In the genomic region with DNA sequence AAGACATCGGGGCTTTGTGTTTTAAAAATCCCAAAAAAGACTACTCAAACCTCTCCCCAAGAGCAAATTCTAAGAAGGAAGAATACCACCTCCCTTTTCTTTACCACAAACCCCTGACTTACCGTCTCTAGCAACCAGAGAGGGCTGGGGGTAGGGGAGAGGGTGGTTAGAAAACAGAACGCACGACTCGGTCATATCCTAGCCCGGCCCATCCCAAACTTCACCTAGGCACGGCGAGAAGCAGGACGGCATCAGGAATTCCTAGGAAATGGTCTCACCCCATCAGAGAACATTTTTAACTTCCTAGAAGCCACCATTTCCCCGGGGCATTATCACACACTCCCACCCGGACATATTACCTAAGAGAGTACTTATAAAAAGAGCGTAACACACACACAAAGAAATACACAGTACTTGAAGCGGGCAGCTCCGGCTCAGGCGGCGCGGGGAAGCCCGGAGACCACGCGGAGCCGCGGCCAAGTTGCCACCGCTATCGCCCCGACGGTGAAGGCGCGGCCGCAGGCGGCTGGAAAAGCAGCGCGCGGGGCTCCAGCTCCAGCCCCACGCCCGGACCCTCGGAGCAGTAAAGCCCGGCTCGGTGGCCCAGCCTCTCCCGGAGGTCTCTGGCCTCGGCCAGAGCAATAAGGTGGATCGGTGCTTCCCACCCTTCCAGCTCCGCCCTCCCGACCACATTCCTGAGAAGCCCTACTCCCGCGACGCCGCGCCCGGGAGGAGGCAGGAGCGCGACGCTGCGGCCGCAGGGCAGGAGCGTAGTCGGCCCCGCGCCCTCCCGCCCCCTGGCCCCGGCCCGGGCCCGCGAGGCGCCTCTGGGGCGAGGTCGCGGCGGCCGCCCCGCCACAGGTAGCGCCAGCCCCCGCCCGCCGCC, we compare ENCODE assay signal across 7 cellular contexts. TPM values are rescaled to one million over a fixed set of nuclear protein-coding genes. Genes with fewer than 3 reads are reported as not detected.
DNase-seq lines count a peak whose midpoint lies in the region; ATAC-seq, FAIRE-seq and TF ChIP-seq lines count a peak whose summit lies in the region.

No MANE protein-coding gene starts in this region.

- WGBS in lung, 2 donors = 0 to 1% methylated on average over 69 to 74 of the region's 74 CpGs

- TF ChIP-seq POLR2A in GM12891 (IDR thresholded peaks at IDR 0.05; ENCODE audit: low read depth, low read length) = no peak

- peak; percentile 5 for FAIRE-seq in GM12891 (lab: Jason Lieb, UNC)

- H2AFZ ChIP-seq in Karpas-422 (ENCODE audit: low read length) = no peak overlapping the region

- DNase-seq in GM12891 (ENCODE audit: insufficient read length, low spot score) = peak; percentile 32
- DNase-seq in H4 (ENCODE audit: low spot score) = peak; percentile 63
- no peak for DNase-seq in Karpas-422
- DNase-seq in activated CD4-positive, alpha-beta T cell treated with anti-CD3 and anti-CD28 coated beads for 1 hour = peak; percentile 14
- DNase-seq in dermis blood vessel endothelial cell = peak; percentile 82
- DNase-seq in lung (ENCODE audit: low spot score) = peak; percentile 66
- peak; percentile 11 for DNase-seq in stimulated activated naive CD4-positive, alpha-beta T cell treated with Interleukin-2 at 50 U/mL for 16 hours (lab: John Stamatoyannopoulos, UW)

- H3K27ac ChIP-seq in Karpas-422 (ENCODE audit: low read length) (no peak overlapping the region), lung (ENCODE audit: low read depth in 1 of 2, low read length in 1 of 2) (peak overlapping the region; percentile 93 to 94)

- H3K9me3 ChIP-seq in Karpas-422 (ENCODE audit: low read length) (no peaks in the 10 kb centered on the region), lung (ENCODE audit: control insufficient read depth in 2 of 2, insufficient read depth in 1 of 2, low read length in 1 of 2) (no peaks in the 10 kb centered on the region)

- TF ChIP-seq CTCF in lung (IDR thresholded peaks at IDR 0.05; ENCODE audit: control extremely low read depth, extremely low read depth) = no peak

- H3K9me2 ChIP-seq in Karpas-422 (replicated peaks; ENCODE audit: insufficient read depth, low read length) = no peaks in the 10 kb centered on the region

- peak overlapping the region; percentile 56; the same call in 1 of the 2 replicates for H3K9ac ChIP-seq in Karpas-422 (ENCODE audit: low read length)

- ATAC-seq in lung (ENCODE audit: insufficient read depth, low FRiP score) = peak; percentile 58

- peak overlapping the region; percentile 66; the same call in 1 of the 2 replicates for H3K4me3 ChIP-seq in Karpas-422 (ENCODE audit: low read length)
- H3K4me3 ChIP-seq in lung = peak overlapping the region; percentile 81

- H3K4me2 ChIP-seq in Karpas-422 (ENCODE audit: low read depth, low read length, poor library complexity, severe bottlenecking) = peak overlapping the region; percentile 67

- no peaks in the 10 kb centered on the region for H3K79me2 ChIP-seq in Karpas-422 (ENCODE audit: low read length)

- H3K36me3 ChIP-seq in Karpas-422 (ENCODE audit: insufficient read depth, low read length) (no peaks in the 10 kb centered on the region), lung (ENCODE audit: control insufficient read depth in 2 of 2, insufficient read depth in 2 of 2, low read length in 2 of 2) (no peaks in the 10 kb centered on the region)

- H3K27me3 ChIP-seq in Karpas-422 (ENCODE audit: low read length) (no peaks in the 10 kb centered on the region), lung (ENCODE audit: control insufficient read depth, insufficient read depth) (no peaks in the 10 kb centered on the region)

- H3K4me1 ChIP-seq in Karpas-422 (ENCODE audit: low read length) (peaks cover 7% of the 10 kb centered on the region), lung (ENCODE audit: control insufficient read depth in 2 of 2, insufficient read depth in 2 of 2, low read length in 2 of 2) (peaks cover 0 to 3% of the 10 kb centered on the region in 2 donors)

- no peaks in the 10 kb centered on the region for H4K20me1 ChIP-seq in Karpas-422 (ENCODE audit: insufficient read depth, low read depth, low read length)

TF ChIP-seq in GM12891, 5 proteins besides CTCF, POLR2A, EP300 and RAD21:
- TF ChIP-seq SPI1 (IDR thresholded peaks at IDR 0.05; ENCODE audit: low read depth, low read length) (no peak), TAF1 (IDR thresholded peaks at IDR 0.05; ENCODE audit: low read depth, low read length) (no peak), POU2F2 (IDR thresholded peaks at IDR 0.05; ENCODE audit: low read depth, low read length) (no peak), PAX5 (IDR thresholded peaks at IDR 0.05; ENCODE audit: insufficient read depth, low read length, severe bottlenecking) (no peak)

RNA-seq across cellular contexts. Expression of gene RRAS2, which starts 0.9 kb away (rescaled TPM):
- polyA plus RNA-seq in GM12891 (2012; ENCODE audit: low read depth, missing spikeins) = 24.3 TPM
- 48.0 and 69.9 TPM in 2 replicates for total RNA-seq in H4 (2014; rRNA removed; shearing (Covaris generic))
- total RNA-seq in Karpas-422 (2014; rRNA removed; shearing (Covaris generic); ENCODE audit: low replicate concordance) = 0.87 and 2.5 TPM in 2 replicates
- total RNA-seq in dermis blood vessel endothelial cell = 112 and 173 TPM in 2 replicates
- 10 to 100 TPM; 43.8 to 73.5 TPM for total RNA-seq in lung
- 10 to 100 TPM; 21.2 to 26.1 TPM for polyA plus RNA-seq in lung

Comparison
In these comparisons a context has a peak if more than half of its experiments do, and no peak if none do; other contexts are left out.
1. RNA of gene RRAS2, which starts 0.9 kb away (total RNA-seq): 112 to 173 TPM in dermis blood vessel endothelial cell, 43.8 to 73.5 TPM in lung and 48.0 to 69.9 TPM in H4; 0.87 to 2.5 TPM in Karpas-422; every median in the first group is over 10 times any median in the second.